In genomic region chr12:108798551-108799221, GRCh38 we compare ENCODE assay signal across 11 cellular contexts. TPM values are rescaled to one million over a fixed set of nuclear protein-coding genes. Genes with fewer than 3 reads are reported as not detected.
A peak's percentile ranks its signal among the peaks of the same experiment; 100 is the strongest.
DNase-seq lines count a peak whose midpoint lies in the region; ATAC-seq and TF ChIP-seq lines count a peak whose summit lies in the region.
"Had no signal": no experiment of that assay in that cellular context is flagged by ENCODE, and none has a peak within 500 bp of the region (broad histone marks: within the 10 kb centered on the region; RNA-seq: fewer than 3 reads in every experiment).

No MANE protein-coding gene starts in this region.

- no peak overlapping the region for H3K4me3 ChIP-seq in epithelial cell of esophagus (ENCODE audit: low read length)

- no peaks in the 10 kb centered on the region for H3K9me3 Mint-ChIP-seq in activated CD8-positive, alpha-beta T cell treated with anti-CD3 and anti-CD28 coated beads, Interleukin-2, amount 10 ng/mL, durations not matched to agents 7 days and 5 days (ENCODE audit: insufficient read depth)

- H3K27ac ChIP-seq in RWPE1 (peak overlapping the region; percentile 68), temporal lobe (ENCODE audit: low read depth, low read length) (peak overlapping the region; percentile 67)

- H3K4me1 Mint-ChIP-seq in activated CD8-positive, alpha-beta T cell treated with anti-CD3 and anti-CD28 coated beads, Interleukin-2, amount 10 ng/mL, durations not matched to agents 7 days and 5 days (ENCODE audit: low read depth), result peaks cover 7% of the 10 kb centered on the region
- H3K4me1 Mint-ChIP-seq: T-helper 17 cell had no signal

- POLR2A ChIA-PET in RWPE1 (lab: Yijun Ruan, JAX; ENCODE audit: low non-redundant PET), result no interaction called here
- POLR2A ChIA-PET in activated CD8-positive, alpha-beta T cell treated with anti-CD3 and anti-CD28 coated beads, Interleukin-2, amount 10 ng/mL, durations not matched to agents 7 days and 5 days (lab: Charles Lee), result no interaction called here

- ATAC-seq in activated CD8-positive, alpha-beta T cell treated with anti-CD3 and anti-CD28 coated beads, Interleukin-2, amount 10 ng/mL, durations not matched to agents 7 days and 5 days, result no peak
- ATAC-seq: T-helper 17 cell had no signal

- no peak overlapping the region for H3K27ac Mint-ChIP-seq in activated CD8-positive, alpha-beta T cell treated with anti-CD3 and anti-CD28 coated beads, Interleukin-2, amount 10 ng/mL, durations not matched to agents 7 days and 5 days
- H3K27ac Mint-ChIP-seq: T-helper 17 cell had no signal

- peaks cover 34% of the 10 kb centered on the region for H3K36me3 Mint-ChIP-seq in activated CD8-positive, alpha-beta T cell treated with anti-CD3 and anti-CD28 coated beads, Interleukin-2, amount 10 ng/mL, durations not matched to agents 7 days and 5 days (ENCODE audit: low read depth)

- TF ChIP-seq CTCF in RWPE1 (conservative IDR thresholded peaks at IDR 0.05; ENCODE audit: low read depth) (no peak), epithelial cell of esophagus (IDR thresholded peaks at IDR 0.05; ENCODE audit: insufficient read depth, low read depth, low read length, missing control alignments) (no peak)

- CTCF ChIA-PET in RWPE1 (lab: Yijun Ruan, JAX), result interaction anchor here (0.7 kb wide), 1 partner anchor 200 kb away, joined by 5 read pairs; no protein-coding TSS in a partner anchor
- CTCF ChIA-PET in activated CD8-positive, alpha-beta T cell treated with anti-CD3 and anti-CD28 coated beads, Interleukin-2, amount 10 ng/mL, durations not matched to agents 7 days and 5 days (lab: Charles Lee), result interaction anchor here (1.5 to 12.9 kb wide), 2 partner anchors 133 to 181 kb away, joined by 5 to 281 read pairs; no protein-coding TSS in a partner anchor

- no peak for DNase-seq in RWPE1 (ENCODE audit: low spot score)
- DNase-seq in epithelial cell of esophagus (ENCODE audit: low read depth), result peak; percentile 46
- DNase-seq in medulla oblongata (ENCODE audit: extremely low spot score), result peak; percentile 69
- no peak for DNase-seq in activated CD8-positive, alpha-beta T cell treated with anti-CD3 and anti-CD28 coated beads, Interleukin-2, amount 10 ng/mL, durations not matched to agents 7 days and 5 days
- no peak for DNase-seq in T-helper 9 cell
- no peak for DNase-seq in NCI-H1092 treated with DMSO at 0.1 percent for 48 hours (lab: John Stamatoyannopoulos, UW)
- DNase-seq: effector CD8-positive, alpha-beta T cell; MV-4-11; stimulated activated naive CD4-positive, alpha-beta T cell; T-helper 17 cell had no signal

- no peaks in the 10 kb centered on the region for H3K27me3 Mint-ChIP-seq in activated CD8-positive, alpha-beta T cell treated with anti-CD3 and anti-CD28 coated beads, Interleukin-2, amount 10 ng/mL, durations not matched to agents 7 days and 5 days (ENCODE audit: low read depth)
- H3K27me3 Mint-ChIP-seq: T-helper 17 cell had no signal

- no peak overlapping the region for H3K4me3 Mint-ChIP-seq in activated CD8-positive, alpha-beta T cell treated with anti-CD3 and anti-CD28 coated beads, Interleukin-2, amount 10 ng/mL, durations not matched to agents 7 days and 5 days
- H3K4me3 Mint-ChIP-seq: T-helper 17 cell had no signal

RNA-seq across cellular contexts. Expression of gene SSH1, which starts 58.7 kb away (rescaled TPM):
- 6.6 TPM for total RNA-seq in temporal lobe
- 10 to 100 TPM; 27.5 to 29.8 TPM for total RNA-seq in activated CD8-positive, alpha-beta T cell treated with anti-CD3 and anti-CD28 coated beads, Interleukin-2, amount 10 ng/mL, durations not matched to agents 7 days and 5 days

Comparison
In these comparisons a context has a peak if more than half of its experiments do, and no peak if none do; other contexts are left out.
1. DNase-seq: peak in epithelial cell of esophagus (single experiment) and medulla oblongata (single experiment); none in RWPE1 (single experiment), activated CD8-positive, alpha-beta T cell treated with anti-CD3 and anti-CD28 coated beads, Interleukin-2, amount 10 ng/mL, durations not matched to agents 7 days and 5 days (single experiment), T-helper 9 cell (single experiment) and NCI-H1092 treated with DMSO at 0.1 percent for 48 hours (single experiment).